In the genomic region with DNA sequence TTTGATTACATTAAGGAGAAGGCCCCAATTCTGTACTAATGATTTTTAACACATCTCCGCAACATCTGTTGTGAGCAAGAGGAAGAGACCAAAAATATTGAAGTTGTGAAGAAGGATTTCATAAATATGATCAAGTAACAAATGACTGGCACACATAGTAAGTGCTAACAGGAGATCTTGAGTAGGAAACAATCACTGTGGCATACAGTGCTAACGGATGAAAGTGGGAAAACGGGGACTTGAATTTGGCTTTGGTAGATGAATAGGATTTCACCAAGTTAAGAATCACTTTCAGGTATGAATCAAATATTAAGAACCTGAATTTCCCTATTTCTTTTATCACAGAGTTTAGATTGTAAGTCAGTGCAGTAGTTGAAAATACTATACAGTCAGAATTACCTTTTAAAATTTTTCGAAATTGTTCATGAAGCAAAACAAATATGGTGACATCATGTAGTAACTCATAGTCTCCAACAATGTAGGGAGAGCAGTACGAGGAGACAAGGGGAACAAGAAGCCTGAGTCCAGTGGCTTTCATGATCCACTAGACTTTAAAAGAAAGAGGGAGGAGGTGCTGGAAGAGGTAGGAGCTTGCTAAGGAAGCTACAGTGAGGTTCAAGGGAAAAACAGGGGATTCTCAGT, we compare ENCODE assay signal across 19 cellular contexts. TPM values are rescaled to one million over a fixed set of nuclear protein-coding genes. Genes with fewer than 3 reads are reported as not detected.
DNase-seq lines count a peak whose midpoint lies in the region; TF ChIP-seq lines count a peak whose summit lies in the region.
"Had no signal": no experiment of that assay in that cellular context is flagged by ENCODE, and none has a peak within 500 bp of the region (broad histone marks: within the 10 kb centered on the region; RNA-seq: fewer than 3 reads in every experiment).

No MANE protein-coding gene starts in this region.

- intact Hi-C loops in activated naive CD4-positive, alpha-beta T cell treated with anti-CD3 and anti-CD28 coated beads for 36 hours (cut with micrococcal nuclease), result loop anchor here (2.0 kb wide), 1 partner anchor 26 kb away; no protein-coding TSS in a partner anchor
- intact Hi-C loops in activated T-helper 2 cell treated with anti-CD3 and anti-CD28 coated beads, Interferon-gamma antibody, Interleukin-2, Interleukin-4, amounts not matched to agents 10 μg/mL and 5 μg/mL and 100 μg/mL, durations not matched to agents 14 hours and 24 hours and 36 hours (cut with micrococcal nuclease), result no loop called here

- no peak overlapping the region for H3K4me3 Mint-ChIP-seq in activated naive CD4-positive, alpha-beta T cell treated with anti-CD3 and anti-CD28 coated beads for 36 hours
- no peak overlapping the region for H3K4me3 Mint-ChIP-seq in CD8-positive, alpha-beta memory T cell
- no peak overlapping the region for H3K4me3 Mint-ChIP-seq in activated T-helper 2 cell treated with anti-CD3 and anti-CD28 coated beads, Interferon-gamma antibody, Interleukin-2, Interleukin-4, amounts not matched to agents 10 μg/mL and 5 μg/mL and 100 μg/mL, durations not matched to agents 14 hours and 24 hours and 36 hours (ENCODE audit: low read depth)
- H3K4me3 Mint-ChIP-seq in neural crest cell, result no peak overlapping the region
- H3K4me3 Mint-ChIP-seq: dendritic cell treated with granulocyte-macrophage colony-stimulating factor and Interleukin-4, amounts not matched to agents 40 ng/mL and 50 ng/mL, for 4 days had no signal

- H3K27ac ChIP-seq in CD8-positive, alpha-beta memory T cell (ENCODE audit: low read depth, low read length), result no peak overlapping the region
- H3K27ac ChIP-seq: prostate gland, thoracic aorta, vagina had no signal

- H3K27ac Mint-ChIP-seq in activated naive CD4-positive, alpha-beta T cell treated with anti-CD3 and anti-CD28 coated beads for 36 hours, result peak overlapping the region; percentile 6
- H3K27ac Mint-ChIP-seq in CD8-positive, alpha-beta memory T cell, result peak overlapping the region in 5 of 8 donors; percentile 2 to 73 (median 22)
- H3K27ac Mint-ChIP-seq in activated T-helper 2 cell treated with anti-CD3 and anti-CD28 coated beads, Interferon-gamma antibody, Interleukin-2, Interleukin-4, amounts not matched to agents 10 μg/mL and 5 μg/mL and 100 μg/mL, durations not matched to agents 14 hours and 24 hours and 36 hours, result peak overlapping the region; percentile 24
- peak overlapping the region; percentile 22 for H3K27ac Mint-ChIP-seq in neural crest cell (ENCODE audit: unreplicated experiment)
- H3K27ac Mint-ChIP-seq: dendritic cell treated with granulocyte-macrophage colony-stimulating factor and Interleukin-4, amounts not matched to agents 40 ng/mL and 50 ng/mL, for 4 days had no signal

- no peak for TF ChIP-seq CTCF in neural crest cell (conservative IDR thresholded peaks at IDR 0.05)

- POLR2A ChIA-PET in CD8-positive, alpha-beta memory T cell (lab: Charles Lee), result no interaction called here

- no peaks in the 10 kb centered on the region for H3K27me3 ChIP-seq in CD8-positive, alpha-beta memory T cell (ENCODE audit: insufficient read depth, low read length, poor library complexity, severe bottlenecking)
- H3K27me3 ChIP-seq: vagina had no signal

- CTCF ChIA-PET in activated naive CD4-positive, alpha-beta T cell treated with anti-CD3 and anti-CD28 coated beads for 36 hours (lab: Charles Lee), result interaction anchor here (0.9 to 1.2 kb wide), 2 partner anchors 12 to 20 kb away, joined by 3 to 5 read pairs; no protein-coding TSS in a partner anchor
- CTCF ChIA-PET in CD8-positive, alpha-beta memory T cell (lab: Charles Lee), result no interaction called here

- DNase-seq in activated naive CD4-positive, alpha-beta T cell treated with anti-CD3 and anti-CD28 coated beads for 36 hours, result no peak
- no peak for DNase-seq in activated naive CD4-positive, alpha-beta T cell treated with anti-CD3 and anti-CD28 coated beads, Interleukin-2, amount 50 U/mL, for 16 hours
- no peak for DNase-seq in CD8-positive, alpha-beta memory T cell
- DNase-seq in activated T-helper 2 cell treated with anti-CD3 and anti-CD28 coated beads, Interferon-gamma antibody, Interleukin-2, Interleukin-4, amounts not matched to agents 10 μg/mL and 5 μg/mL and 100 μg/mL, durations not matched to agents 14 hours and 24 hours and 36 hours (ENCODE audit: low spot score), result no peak
- DNase-seq in neural crest cell (ENCODE audit: low read depth, low spot score) (no peak), pons (ENCODE audit: low spot score) (no peak), RPMI8226 (no peak)
- DNase-seq in effector CD8-positive, alpha-beta T cell (lab: John Stamatoyannopoulos, UW), result no peak
- DNase-seq: activated CD8-positive, alpha-beta memory T cell treated with anti-CD3 and anti-CD28 coated beads for 24 hours; C1 segment of cervical spinal cord; DMS153; left cardiac atrium; naive thymus-derived CD4-positive, alpha-beta T cell; NCI-H526 treated with DMSO at 0.1 percent for 48 hours; T-helper 9 cell had no signal

- no peaks in the 10 kb centered on the region for H3K9me3 ChIP-seq in CD8-positive, alpha-beta memory T cell (ENCODE audit: low read length)
- H3K9me3 ChIP-seq: prostate gland, thoracic aorta, vagina had no signal

- H3K9me3 Mint-ChIP-seq in activated naive CD4-positive, alpha-beta T cell treated with anti-CD3 and anti-CD28 coated beads for 36 hours, result no peaks in the 10 kb centered on the region
- no peaks in the 10 kb centered on the region for H3K9me3 Mint-ChIP-seq in CD8-positive, alpha-beta memory T cell
- H3K9me3 Mint-ChIP-seq in activated T-helper 2 cell treated with anti-CD3 and anti-CD28 coated beads, Interferon-gamma antibody, Interleukin-2, Interleukin-4, amounts not matched to agents 10 μg/mL and 5 μg/mL and 100 μg/mL, durations not matched to agents 14 hours and 24 hours and 36 hours, result no peaks in the 10 kb centered on the region
- H3K9me3 Mint-ChIP-seq in neural crest cell, result no peaks in the 10 kb centered on the region
- H3K9me3 Mint-ChIP-seq: dendritic cell treated with granulocyte-macrophage colony-stimulating factor and Interleukin-4, amounts not matched to agents 40 ng/mL and 50 ng/mL, for 4 days; naive thymus-derived CD4-positive, alpha-beta T cell had no signal

- H3K4me1 ChIP-seq in CD8-positive, alpha-beta memory T cell (ENCODE audit: insufficient read depth, low read length), result peaks cover 16% of the 10 kb centered on the region
- H3K4me1 ChIP-seq: prostate gland, vagina had no signal

- peaks cover 31% of the 10 kb centered on the region for H3K36me3 Mint-ChIP-seq in activated naive CD4-positive, alpha-beta T cell treated with anti-CD3 and anti-CD28 coated beads for 36 hours (ENCODE audit: low read depth)
- peaks cover 0 to 67% (median 17%) of the 10 kb centered on the region in 3 donors for H3K36me3 Mint-ChIP-seq in CD8-positive, alpha-beta memory T cell
- peaks cover 49% of the 10 kb centered on the region for H3K36me3 Mint-ChIP-seq in activated T-helper 2 cell treated with anti-CD3 and anti-CD28 coated beads, Interferon-gamma antibody, Interleukin-2, Interleukin-4, amounts not matched to agents 10 μg/mL and 5 μg/mL and 100 μg/mL, durations not matched to agents 14 hours and 24 hours and 36 hours (ENCODE audit: low read depth)
- H3K36me3 Mint-ChIP-seq in neural crest cell (ENCODE audit: low read depth), result peaks cover 4% of the 10 kb centered on the region

- H3K4me3 ChIP-seq in CD8-positive, alpha-beta memory T cell (ENCODE audit: low read length), result no peak overlapping the region
- H3K4me3 ChIP-seq: prostate gland, thoracic aorta, vagina had no signal

- peaks cover 31% of the 10 kb centered on the region for H3K36me3 ChIP-seq in CD8-positive, alpha-beta memory T cell (ENCODE audit: insufficient read depth, low read length)
- H3K36me3 ChIP-seq: prostate gland had no signal

- H3K27me3 Mint-ChIP-seq in activated naive CD4-positive, alpha-beta T cell treated with anti-CD3 and anti-CD28 coated beads for 36 hours (ENCODE audit: low read depth), result no peaks in the 10 kb centered on the region
- no peaks in the 10 kb centered on the region for H3K27me3 Mint-ChIP-seq in CD8-positive, alpha-beta memory T cell
- H3K27me3 Mint-ChIP-seq in activated T-helper 2 cell treated with anti-CD3 and anti-CD28 coated beads, Interferon-gamma antibody, Interleukin-2, Interleukin-4, amounts not matched to agents 10 μg/mL and 5 μg/mL and 100 μg/mL, durations not matched to agents 14 hours and 24 hours and 36 hours (ENCODE audit: low read depth), result no peaks in the 10 kb centered on the region
- H3K27me3 Mint-ChIP-seq in neural crest cell (ENCODE audit: low read depth), result no peaks in the 10 kb centered on the region
- H3K27me3 Mint-ChIP-seq: dendritic cell treated with granulocyte-macrophage colony-stimulating factor and Interleukin-4, amounts not matched to agents 40 ng/mL and 50 ng/mL, for 4 days; naive thymus-derived CD4-positive, alpha-beta T cell had no signal

- H3K4me1 Mint-ChIP-seq in activated naive CD4-positive, alpha-beta T cell treated with anti-CD3 and anti-CD28 coated beads for 36 hours (ENCODE audit: low read depth), result peaks cover 36% of the 10 kb centered on the region
- H3K4me1 Mint-ChIP-seq in CD8-positive, alpha-beta memory T cell, result peaks cover 41 to 65% (median 61%) of the 10 kb centered on the region in 3 donors
- peaks cover 23% of the 10 kb centered on the region for H3K4me1 Mint-ChIP-seq in activated T-helper 2 cell treated with anti-CD3 and anti-CD28 coated beads, Interferon-gamma antibody, Interleukin-2, Interleukin-4, amounts not matched to agents 10 μg/mL and 5 μg/mL and 100 μg/mL, durations not matched to agents 14 hours and 24 hours and 36 hours (ENCODE audit: low read depth)
- peaks cover 4% of the 10 kb centered on the region for H3K4me1 Mint-ChIP-seq in neural crest cell

RNA-seq across cellular contexts. Expression of gene CWC22, which starts 16.3 kb away (rescaled TPM):
- total RNA-seq in activated naive CD4-positive, alpha-beta T cell treated with anti-CD3 and anti-CD28 coated beads for 36 hours, result 10 to 100 TPM; 20.4 TPM
- total RNA-seq in CD8-positive, alpha-beta memory T cell, result 10 to 100 TPM; 30.9 to 32.7 TPM
- 31.0 TPM for polyA plus RNA-seq in CD8-positive, alpha-beta memory T cell
- 27.6 and 27.8 TPM in 2 replicates for total RNA-seq in activated T-helper 2 cell treated with anti-CD3 and anti-CD28 coated beads, Interferon-gamma antibody, Interleukin-2, Interleukin-4, amounts not matched to agents 10 μg/mL and 5 μg/mL and 100 μg/mL, durations not matched to agents 14 hours and 24 hours and 36 hours
- total RNA-seq in neural crest cell, result 25.8 and 27.6 TPM in 2 replicates
